Comparison of ENCODE assay signal across 8 cellular contexts in genomic region chr4:38856524-38857337, GRCh38. TPM values are rescaled to one million over a fixed set of nuclear protein-coding genes. Genes with fewer than 3 reads are reported as not detected.
DNase-seq lines count a peak whose midpoint lies in the region; ATAC-seq, FAIRE-seq and TF ChIP-seq lines count a peak whose summit lies in the region.

Gene TLR6, minus strand, starts transcription at chr4:38856817. Its CDS starts 27,344 bp downstream, at chr4:38829473.

- H3K4me1 Mint-ChIP-seq in activated naive CD4-positive, alpha-beta T cell treated with anti-CD3 and anti-CD28 coated beads for 36 hours (ENCODE audit: low read depth): peaks cover 35% of the 10 kb centered on the region

- no peaks in the 10 kb centered on the region for H3K36me3 Mint-ChIP-seq in activated naive CD4-positive, alpha-beta T cell treated with anti-CD3 and anti-CD28 coated beads for 36 hours (ENCODE audit: low read depth)

- peak within 1 kb of the TSS; percentile 95 for H3K4me2 ChIP-seq in A549

- H3K4me3 ChIP-seq in A549: peak within 1 kb of the TSS; percentile 49
- peak within 1 kb of the TSS; percentile 49 for H3K4me3 ChIP-seq in HL-60 (replicated peaks; ENCODE audit: insufficient read depth, low read length)
- no peak within 1 kb of the TSS for H3K4me3 ChIP-seq in prostate gland

- H3K27me3 ChIP-seq in HL-60 (ENCODE audit: insufficient read depth, poor library complexity, severe bottlenecking) (no peaks in the 10 kb centered on the region), prostate gland (replicated peaks; ENCODE audit: insufficient read depth) (no peaks in the 10 kb centered on the region)

- TF ChIP-seq POLR2A in A549 (IDR thresholded peaks at IDR 0.05; ENCODE audit: low read length) (no peak), prostate gland (IDR thresholded peaks at IDR 0.05) (no peak)

- peaks cover 14% of the 10 kb centered on the region for H3K4me1 ChIP-seq in A549
- no peaks in the 10 kb centered on the region for H3K4me1 ChIP-seq in prostate gland (replicated peaks)

- intact Hi-C loops in activated naive CD4-positive, alpha-beta T cell treated with anti-CD3 and anti-CD28 coated beads for 36 hours (cut with micrococcal nuclease): loop anchor here (1.0 to 5.0 kb wide), 12 partner anchors 19 to 794 kb away; partner anchors contain the start of genes TLR1 and TMEM156
- intact Hi-C loops in prostate gland (cut with DNase I): loop anchor here (2.0 kb wide), 1 partner anchor 98 kb away; no protein-coding TSS in a partner anchor

- no peaks in the 10 kb centered on the region for H3K36me3 ChIP-seq in prostate gland

- CTCF ChIA-PET in A549 (lab: Yijun Ruan, JAX): interaction anchor here (0.5 to 1.7 kb wide), 8 partner anchors 13 to 1052 kb away, joined by 3 to 8 read pairs (median 4); no protein-coding TSS in a partner anchor
- CTCF ChIA-PET in activated naive CD4-positive, alpha-beta T cell treated with anti-CD3 and anti-CD28 coated beads for 36 hours (lab: Charles Lee): interaction anchor here (0.5 to 3.8 kb wide), 10 partner anchors 34 to 792 kb away, joined by 3 to 63 read pairs (median 4); partner anchors contain the start of genes TLR1 and TLR10

- peak within 1 kb of the TSS; percentile 84 for H3K27ac Mint-ChIP-seq in activated naive CD4-positive, alpha-beta T cell treated with anti-CD3 and anti-CD28 coated beads for 36 hours

- POLR2A ChIA-PET in A549 (lab: Yijun Ruan, JAX): no interaction called here

- H3K27ac ChIP-seq in A549 (peak within 1 kb of the TSS; percentile 85 to 94), HL-60 (replicated peaks) (peak within 1 kb of the TSS; percentile 74), prostate gland (peak within 1 kb of the TSS in 1 of 2 donors; percentile 33)

- peak; percentile 87 for FAIRE-seq in A549 (lab: Jason Lieb, UNC)

- ATAC-seq in A549 (peak in 1 of 2 experiments; percentile 63; a peak in 3 of 6 replicates), GM18498 (IDR thresholded peaks at IDR 0.05; ENCODE audit: unreplicated experiment) (peak; percentile 44)

- peak; percentile 70 for TF ChIP-seq CTCF in A549 (IDR thresholded peaks at IDR 0.05)
- TF ChIP-seq CTCF in HL-60 (IDR thresholded peaks at IDR 0.05; ENCODE audit: insufficient read depth, low read length): peak; percentile 71
- TF ChIP-seq CTCF in prostate gland (IDR thresholded peaks at IDR 0.05): peak; percentile 52 to 82 (median 67)

- H3K9me3 ChIP-seq in A549 (no peaks in the 10 kb centered on the region), prostate gland (no peaks in the 10 kb centered on the region)

- TF ChIP-seq RAD21 in A549 (conservative IDR thresholded peaks at IDR 0.05 in 1 of 2, IDR thresholded peaks at IDR 0.05 in 1 of 2): peak; percentile 53

- no peaks in the 10 kb centered on the region for H3K27me3 Mint-ChIP-seq in activated naive CD4-positive, alpha-beta T cell treated with anti-CD3 and anti-CD28 coated beads for 36 hours (ENCODE audit: low read depth)

- under 1% methylated on average over 8 of the region's 8 CpGs for WGBS in A549 (ENCODE audit: missing lambda C conversion rate)
- 16% methylated on average over 8 of the region's 8 CpGs for WGBS in prostate gland

- DNase-seq in A549 (ENCODE audit: low read depth in 1 of 2, low spot score in 1 of 2) (peak in 1 of 2 experiments; percentile 88), HL-60 (ENCODE audit: low read depth in 1 of 2, low spot score in 1 of 2) (peak; percentile 57 to 70), RPMI7951 (ENCODE audit: low read depth) (peak; percentile 58), germinal center (ENCODE audit: low spot score) (peak; percentile 54), prostate gland (ENCODE audit: low spot score) (peak; percentile 63), NCI-H524 treated with DMSO at 0.1 percent for 48 hours (lab: John Stamatoyannopoulos, UW) (no peak)
- DNase-seq in activated naive CD4-positive, alpha-beta T cell treated with anti-CD3 and anti-CD28 coated beads for 36 hours: peak; percentile 86

- no peak for TF ChIP-seq EP300 in A549 (IDR thresholded peaks at IDR 0.05)

- peaks cover 9% of the 10 kb centered on the region for H3K9me3 Mint-ChIP-seq in activated naive CD4-positive, alpha-beta T cell treated with anti-CD3 and anti-CD28 coated beads for 36 hours

- H3K4me3 Mint-ChIP-seq in activated naive CD4-positive, alpha-beta T cell treated with anti-CD3 and anti-CD28 coated beads for 36 hours: peak within 1 kb of the TSS; percentile 66

TF ChIP-seq in A549, 52 proteins besides CTCF, POLR2A, EP300 and RAD21:
- TF ChIP-seq NR3C1 (IDR thresholded peaks at IDR 0.05) (no peak), MAX (IDR thresholded peaks at IDR 0.05) (0 out of 2 replicates have a peak, but pooled peaks have one; percentile 7), RNF2 (IDR thresholded peaks at IDR 0.05; ENCODE audit: borderline replicate concordance, low read depth) (no peak), JUN (IDR thresholded peaks at IDR 0.05) (no peak), MAFK (IDR thresholded peaks at IDR 0.05; ENCODE audit: partially characterized antibody) (peak; percentile 73), CHD4 (IDR thresholded peaks at IDR 0.05; ENCODE audit: borderline replicate concordance) (no peak), EHF (CRISPR knock-in tag; IDR thresholded peaks at IDR 0.05) (no peak), ZSCAN20 (CRISPR knock-in tag; IDR thresholded peaks at IDR 0.05) (no peak), SREBF2 (IDR thresholded peaks at IDR 0.05) (no peak), MAZ (IDR thresholded peaks at IDR 0.05; ENCODE audit: borderline replicate concordance, low read depth, low read length) (no peak), SMC3 (IDR thresholded peaks at IDR 0.05) (peak; percentile 54; the same call in 2 of the 3 replicates), NFE2L2 (conservative IDR thresholded peaks at IDR 0.05; ENCODE audit: low read length) (peak; percentile 49; the same call in 1 of the 2 replicates)

RNA-seq across cellular contexts. Expression of gene TLR6, which starts in this region (rescaled TPM):
- 11.5 and 13.2 TPM in 2 replicates for polyA plus RNA-seq in A549 (2011; rRNA removed)
- polyA plus RNA-seq in A549 (2012; cell fraction: cytosol; rRNA removed): 1.4 and 1.5 TPM in 2 replicates
- 2.1 and 3.0 TPM in 2 replicates for polyA plus RNA-seq in A549 (2012; cell fraction: nucleus; rRNA removed)
- 5.2 to 5.9 TPM (median 5.6 TPM) in 3 replicates for polyA plus RNA-seq in A549 (2017; fragmentation: RNase III; extraction: RNeasy Plus Mini Kit Qiagen cat#74134 plus additional on column Dnase treatment)
- polyA minus RNA-seq in A549 (2011; rRNA and poly(A)+ RNA removed): 12.6 and 15.0 TPM in 2 replicates
- 2.8 and 4.0 TPM in 2 replicates for total RNA-seq in RPMI7951 (2014; rRNA removed; shearing (Covaris generic))
- 1 to 10 TPM; 3.6 TPM for total RNA-seq in activated naive CD4-positive, alpha-beta T cell treated with anti-CD3 and anti-CD28 coated beads for 36 hours
- total RNA-seq in prostate gland: 1 to 10 TPM; 1.0 to 1.5 TPM

Comparison
In these comparisons a context has a peak if more than half of its experiments do, and no peak if none do; other contexts are left out.
1. H3K4me3 ChIP-seq: peak in A549 (single experiment) and HL-60 (single experiment); none in prostate gland (0 of 2).
2. Peak in every context shown above with its lines, with median percentiles within 50 percentile points of each other: CTCF ChIP-seq.